Comparison of ENCODE assay signal across 31 cellular contexts in genomic region chr2:213475433-213475832, GRCh38.
A peak's percentile ranks its signal among the peaks of the same experiment; 100 is the strongest.
DNase-seq lines count a peak whose midpoint lies in the region; ATAC-seq, FAIRE-seq and TF ChIP-seq lines count a peak whose summit lies in the region.
"Had no signal": no experiment of that assay in that cellular context is flagged by ENCODE, and none has a peak within 500 bp of the region (broad histone marks: within the 10 kb centered on the region; RNA-seq: fewer than 3 reads in every experiment).

No MANE protein-coding gene starts in this region.

- H3K36me3 Mint-ChIP-seq in astrocyte (ENCODE audit: low read depth, unreplicated experiment): no peaks in the 10 kb centered on the region
- H3K36me3 Mint-ChIP-seq: brain; immature natural killer cell; stimulated activated naive B cell treated with anti-CD40 and anti-IgM and Interleukin-4, amounts not matched to agents 10 μg/mL and 1 μg/mL and 100 μg/mL, for 72 hours had no signal

- TF ChIP-seq EP300 in Ishikawa (IDR thresholded peaks at IDR 0.05; ENCODE audit: borderline replicate concordance): no peak

- peaks cover 5% of the 10 kb centered on the region for H3K4me1 Mint-ChIP-seq in astrocyte (ENCODE audit: low read depth, unreplicated experiment)
- H3K4me1 Mint-ChIP-seq: activated CD4-positive, alpha-beta T cell treated with anti-CD3 and anti-CD28 coated beads, Interleukin-2, amount 10 ng/mL, durations not matched to agents 24 days and 14 days; activated naive CD8-positive, alpha-beta T cell treated with anti-CD3 and anti-CD28 coated beads, Interleukin-2, amount 50 U/mL, for 24 hours; brain; immature natural killer cell; stimulated activated naive B cell treated with anti-CD40 and anti-IgM and Interleukin-4, amounts not matched to agents 10 μg/mL and 1 μg/mL and 100 μg/mL, for 72 hours had no signal

- H3K79me2 ChIP-seq in astrocyte (ENCODE audit: insufficient read depth, low read length): no peaks in the 10 kb centered on the region

- TF ChIP-seq CTCF in GM12865 (IDR thresholded peaks at IDR 0.05; ENCODE audit: insufficient read depth, low read depth, low read length, missing control alignments) (no peak), astrocyte (IDR thresholded peaks at IDR 0.05; ENCODE audit: insufficient read depth, low read depth, low read length) (no peak), fibroblast of pulmonary artery (IDR thresholded peaks at IDR 0.05; ENCODE audit: low read length, missing control alignments) (no peak), Peyer's patch (IDR thresholded peaks at IDR 0.05) (no peak)

- no peaks in the 10 kb centered on the region for H4K20me1 ChIP-seq in astrocyte (ENCODE audit: insufficient read depth, low read length)
- H4K20me1 ChIP-seq: BLaER1 treated with 17β-estradiol and CSF1 and Interleukin-3, amounts not matched to agents 10 nM and 100 nM had no signal

- H3K9me3 ChIP-seq in astrocyte (ENCODE audit: insufficient read depth, low read depth, low read length) (peaks cover 3% of the 10 kb centered on the region), Peyer's patch (peaks cover 0 to 6% (median 3%) of the 10 kb centered on the region in 4 donors)

- FAIRE-seq in astrocyte (lab: Jason Lieb, UNC): no peak
- FAIRE-seq: GM12891, urothelium cell line had no signal

- H3K4me1 ChIP-seq in astrocyte (ENCODE audit: insufficient read depth, low read length) (no peaks in the 10 kb centered on the region), Peyer's patch (no peaks in the 10 kb centered on the region)
- H3K4me1 ChIP-seq: BLaER1 treated with 17β-estradiol and CSF1 and Interleukin-3, amounts not matched to agents 10 nM and 100 nM; foreskin keratinocyte had no signal

- H3K36me3 ChIP-seq in astrocyte (ENCODE audit: insufficient read depth, low read length) (no peaks in the 10 kb centered on the region), Peyer's patch (no peaks in the 10 kb centered on the region)
- H3K36me3 ChIP-seq: BLaER1 treated with 17β-estradiol and CSF1 and Interleukin-3, amounts not matched to agents 10 nM and 100 nM had no signal

- no peak overlapping the region for H3K27ac Mint-ChIP-seq in astrocyte (ENCODE audit: unreplicated experiment)
- H3K27ac Mint-ChIP-seq: activated CD4-positive, alpha-beta T cell treated with anti-CD3 and anti-CD28 coated beads, Interleukin-2, amount 10 ng/mL, durations not matched to agents 24 days and 14 days; activated naive CD8-positive, alpha-beta T cell treated with anti-CD3 and anti-CD28 coated beads, Interleukin-2, amount 50 U/mL, for 24 hours; brain; immature natural killer cell; stimulated activated naive B cell treated with anti-CD40 and anti-IgM and Interleukin-4, amounts not matched to agents 10 μg/mL and 1 μg/mL and 100 μg/mL, for 72 hours; T-helper 2 cell treated with Interferon-gamma antibody and Interleukin-4, amounts not matched to agents 5 μg/mL and 100 μg/mL, for 36 hours had no signal

- no peak for ATAC-seq in GM18861 (IDR thresholded peaks at IDR 0.05; ENCODE audit: unreplicated experiment)
- ATAC-seq: activated naive CD8-positive, alpha-beta T cell treated with anti-CD3 and anti-CD28 coated beads, Interleukin-2, amount 50 U/mL, for 24 hours; activated T-cell treated with anti-CD3 and anti-CD28 coated beads, Interleukin-2, amount 50 U/mL, for 4 hours; foreskin keratinocyte; sciatic nerve; stimulated activated naive B cell treated with anti-CD40 and anti-IgM and Interleukin-4, amounts not matched to agents 10 μg/mL and 1 μg/mL and 100 μg/mL, for 72 hours had no signal

- no peak for TF ChIP-seq RAD21 in Ishikawa (IDR thresholded peaks at IDR 0.05; ENCODE audit: low read depth)

- no peak overlapping the region for H2AFZ ChIP-seq in astrocyte (ENCODE audit: low read depth, low read length)

- DNase-seq in GM12865 (ENCODE audit: low read depth): peak; percentile 11
- peak; percentile 5 for DNase-seq in astrocyte (ENCODE audit: low read depth)
- DNase-seq in fibroblast of pulmonary artery (ENCODE audit: low read depth): peak; percentile 3
- DNase-seq in Peyer's patch: no peak
- no peak for DNase-seq in NCI-H1417 (lab: John Stamatoyannopoulos, UW)
- no peak for DNase-seq in D341Med (ENCODE audit: low spot score)
- DNase-seq: activated CD4-positive, alpha-beta T cell treated with anti-CD3 and anti-CD28 coated beads, Interleukin-2, amount 10 ng/mL, durations not matched to agents 24 days and 14 days; activated gamma-delta T cell treated with Interleukin-2 at 50 U/mL for 16 hours; activated naive CD8-positive, alpha-beta T cell treated with anti-CD3 and anti-CD28 coated beads, Interleukin-2, amount 50 U/mL, for 24 hours; activated T-cell treated with anti-CD3 and anti-CD28 coated beads, Interleukin-2, amount 50 U/mL, for 4 hours; COR-L47; foreskin keratinocyte; GOT3; immature natural killer cell; mesenchymal stem cell; NCI-H146; NCI-H2171; NCI-H510A; SHP77; stimulated activated CD4-positive, alpha-beta T cell treated with anti-CD3 and anti-CD28 coated beads, Interleukin-4, amount 100 ng/mL, for 4 hours; stimulated activated naive B cell treated with anti-CD40 and anti-IgM and Interleukin-4, amounts not matched to agents 10 μg/mL and 1 μg/mL and 100 μg/mL, for 72 hours had no signal

- no peak overlapping the region for H3K4me2 ChIP-seq in astrocyte (ENCODE audit: low read length)
- H3K4me2 ChIP-seq: BLaER1 treated with 17β-estradiol and CSF1 and Interleukin-3, amounts not matched to agents 10 nM and 100 nM; KMS-11 had no signal

- no peak overlapping the region for H3K4me3 Mint-ChIP-seq in astrocyte (ENCODE audit: unreplicated experiment)
- H3K4me3 Mint-ChIP-seq: activated CD4-positive, alpha-beta T cell treated with anti-CD3 and anti-CD28 coated beads, Interleukin-2, amount 10 ng/mL, durations not matched to agents 24 days and 14 days; activated naive CD8-positive, alpha-beta T cell treated with anti-CD3 and anti-CD28 coated beads, Interleukin-2, amount 50 U/mL, for 24 hours; activated T-cell treated with anti-CD3 and anti-CD28 coated beads, Interleukin-2, amount 50 U/mL, for 4 hours; brain; immature natural killer cell; stimulated activated naive B cell treated with anti-CD40 and anti-IgM and Interleukin-4, amounts not matched to agents 10 μg/mL and 1 μg/mL and 100 μg/mL, for 72 hours; T-helper 2 cell treated with Interferon-gamma antibody and Interleukin-4, amounts not matched to agents 5 μg/mL and 100 μg/mL, for 36 hours had no signal

- H3K27me3 ChIP-seq in astrocyte (ENCODE audit: insufficient read depth, low read length): no peaks in the 10 kb centered on the region
- no peaks in the 10 kb centered on the region for H3K27me3 ChIP-seq in Peyer's patch
- H3K27me3 ChIP-seq: BLaER1 treated with 17β-estradiol and CSF1 and Interleukin-3, amounts not matched to agents 10 nM and 100 nM; foreskin keratinocyte had no signal

- H3K27ac ChIP-seq in astrocyte (ENCODE audit: low read depth, low read length): no peak overlapping the region
- no peak overlapping the region for H3K27ac ChIP-seq in Peyer's patch
- H3K27ac ChIP-seq: BLaER1 treated with 17β-estradiol and CSF1 and Interleukin-3, amounts not matched to agents 10 nM and 100 nM; foreskin keratinocyte; KMS-11; VCaP had no signal

- H3K9me3 Mint-ChIP-seq in astrocyte (ENCODE audit: unreplicated experiment): peaks cover 17% of the 10 kb centered on the region

- no peak for TF ChIP-seq POLR2A in Peyer's patch (IDR thresholded peaks at IDR 0.05)

- no peak overlapping the region for H3K4me3 ChIP-seq in GM12865 (ENCODE audit: low read depth, low read length)
- no peak overlapping the region for H3K4me3 ChIP-seq in astrocyte (ENCODE audit: insufficient read depth, low read depth, low read length)
- no peak overlapping the region for H3K4me3 ChIP-seq in fibroblast of pulmonary artery (replicated peaks; ENCODE audit: low read depth, low read length)
- no peak overlapping the region for H3K4me3 ChIP-seq in Peyer's patch
- H3K4me3 ChIP-seq: BLaER1 treated with 17β-estradiol and CSF1 and Interleukin-3, amounts not matched to agents 10 nM and 100 nM had no signal

- no peak overlapping the region for H3K9ac ChIP-seq in astrocyte (ENCODE audit: low read length)
- H3K9ac ChIP-seq: BLaER1 treated with 17β-estradiol and CSF1 and Interleukin-3, amounts not matched to agents 10 nM and 100 nM; KMS-11 had no signal

- no peaks in the 10 kb centered on the region for H3K27me3 Mint-ChIP-seq in astrocyte (ENCODE audit: low read depth, unreplicated experiment)
- H3K27me3 Mint-ChIP-seq: activated CD4-positive, alpha-beta T cell treated with anti-CD3 and anti-CD28 coated beads, Interleukin-2, amount 10 ng/mL, durations not matched to agents 24 days and 14 days; activated naive CD8-positive, alpha-beta T cell treated with anti-CD3 and anti-CD28 coated beads, Interleukin-2, amount 50 U/mL, for 24 hours; brain; stimulated activated naive B cell treated with anti-CD40 and anti-IgM and Interleukin-4, amounts not matched to agents 10 μg/mL and 1 μg/mL and 100 μg/mL, for 72 hours had no signal

TF ChIP-seq in Ishikawa, 13 proteins besides CTCF, POLR2A, EP300 and RAD21:
- TF ChIP-seq TEAD4 (IDR thresholded peaks at IDR 0.05) (no peak), YY1 (IDR thresholded peaks at IDR 0.05; ENCODE audit: low read depth) (no peak), CREB1 (IDR thresholded peaks at IDR 0.05; ENCODE audit: low read depth) (no peak), USF1 (IDR thresholded peaks at IDR 0.05) (0 out of 2 replicates have a peak, but pooled peaks have one; percentile 15), NFIC (IDR thresholded peaks at IDR 0.05) (no peak), ZBTB7A (IDR thresholded peaks at IDR 0.05; ENCODE audit: low read depth) (no peak)

Comparison
In these comparisons a context has a peak if more than half of its experiments do, and no peak if none do; other contexts are left out.
1. DNase-seq: peak in GM12865 (single experiment), astrocyte (single experiment) and fibroblast of pulmonary artery (single experiment); none in Peyer's patch (0 of 3), NCI-H1417 (0 of 3) and D341Med (single experiment).